ENCODE assay signal across 2 cellular contexts in the genomic region with DNA sequence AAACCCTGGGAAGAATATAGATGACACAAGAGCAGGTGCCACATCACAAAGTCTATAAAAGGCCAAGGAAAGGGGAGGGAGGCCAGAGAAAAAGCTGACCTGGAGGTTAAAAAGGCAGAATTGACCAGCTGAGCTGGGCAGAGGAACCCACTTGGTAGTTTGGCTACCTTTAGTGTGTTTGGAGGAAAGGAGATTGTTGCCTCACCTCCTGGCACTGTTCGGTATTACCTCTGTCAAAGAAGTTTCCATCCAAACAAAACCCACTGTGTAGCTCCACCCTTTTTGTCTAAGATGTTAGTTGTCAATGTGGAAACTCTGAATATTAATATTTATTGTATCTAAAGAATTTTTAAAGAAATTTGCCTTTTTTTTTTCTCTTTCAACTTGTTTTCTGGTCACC.
A peak's percentile ranks its signal among the peaks of the same experiment; 100 is the strongest.
TF ChIP-seq lines count a peak whose summit lies in the region.

No MANE protein-coding gene starts in this region.

TF ChIP-seq in K562, 482 proteins besides CTCF, POLR2A, EP300 and RAD21:
- TF ChIP-seq DACH1 (IDR thresholded peaks at IDR 0.05; ENCODE audit: partially characterized antibody), result no peak
- TF ChIP-seq ZNF175 (CRISPR knock-in tag; IDR thresholded peaks at IDR 0.05; ENCODE audit: low read depth), result no peak

TF ChIP-seq in HepG2, 621 proteins besides CTCF, POLR2A, EP300 and RAD21:
- TF ChIP-seq SMC3 (IDR thresholded peaks at IDR 0.05; ENCODE audit: low read length) (peak; percentile 73), U2AF1 (optimal IDR thresholded peaks at IDR 0.05; ENCODE audit: low read depth, low read length) (no peak), STAG1 (CRISPR knock-in tag; IDR thresholded peaks at IDR 0.05) (peak; percentile 36)
